16 cellular contexts compared by ENCODE assay signal in the genomic region with DNA sequence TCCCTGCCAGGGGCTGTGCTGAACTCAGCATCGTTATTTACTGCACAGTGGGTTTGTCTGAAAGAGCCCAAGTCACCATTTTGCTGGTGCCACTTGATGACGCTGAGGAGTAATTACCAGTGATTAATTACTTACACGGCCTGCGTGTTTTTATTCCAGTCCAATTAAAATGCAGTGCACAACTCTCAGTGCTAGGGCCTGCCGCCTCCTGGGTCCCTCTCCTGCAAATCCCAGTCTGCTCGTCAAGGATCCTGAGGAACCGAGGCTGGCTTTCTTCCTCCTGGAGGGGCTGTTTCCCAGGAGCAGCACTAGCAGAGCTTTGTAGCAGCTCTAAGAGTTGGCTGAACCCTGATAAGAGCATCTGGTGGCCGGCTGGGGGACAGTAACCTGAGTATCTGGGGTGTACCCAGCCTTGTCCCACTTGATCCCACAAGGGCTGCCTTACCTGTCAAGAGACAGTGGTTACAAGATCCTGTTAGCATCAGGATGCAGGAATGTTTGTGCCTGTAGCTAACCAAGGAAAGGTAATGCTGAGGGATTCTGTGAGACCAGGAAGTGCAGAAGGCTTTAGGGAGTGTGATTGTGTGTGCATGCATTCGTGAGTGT.
"Had no signal": no experiment of that assay in that cellular context is flagged by ENCODE, and none has a peak within 500 bp of the region (broad histone marks: within the 10 kb centered on the region; RNA-seq: fewer than 3 reads in every experiment).

No MANE protein-coding gene starts in this region.

- DNase-seq: activated CD4-positive, alpha-beta memory T cell treated with anti-CD3 and anti-CD28 coated beads for 36 hours; activated CD4-positive, alpha-beta T cell treated with anti-CD3 and anti-CD28 coated beads for 1 hour; activated effector memory CD4-positive, alpha-beta T cell treated with Interleukin-2 at 50 U/mL for 16 hours; activated naive CD4-positive, alpha-beta T cell treated with anti-CD3 and anti-CD28 coated beads, Interleukin-2, amount 50 U/mL, for 16 hours; activated T-cell treated with anti-CD3 and anti-CD28 coated beads, Interleukin-2, amount 50 U/mL, for 4 hours; central memory CD4-positive, alpha-beta T cell; esophagus squamous epithelium; left lung; mammary epithelial cell; naive thymus-derived CD4-positive, alpha-beta T cell; stimulated activated CD4-positive, alpha-beta T cell treated with anti-CD3 and anti-CD28 coated beads, Interleukin-1b, Interleukin-23, amount 100 ng/mL, for 48 hours had no signal

- H3K27me3 ChIP-seq: adrenal gland, esophagus squamous epithelium, hepatocyte, left lung, stomach had no signal

- H3K4me3 Mint-ChIP-seq: activated CD4-positive, alpha-beta memory T cell treated with anti-CD3 and anti-CD28 coated beads for 36 hours; activated T-cell treated with anti-CD3 and anti-CD28 coated beads, Interleukin-2, amount 50 U/mL, for 4 hours; naive thymus-derived CD4-positive, alpha-beta T cell had no signal

- H3K27ac ChIP-seq: coronary artery, esophagus squamous epithelium, hepatocyte, left lung, stomach had no signal

- H3K9me3 ChIP-seq: adrenal gland, esophagus squamous epithelium, left lung, mucosa of descending colon, stomach had no signal

- H3K9me3 Mint-ChIP-seq: activated CD4-positive, alpha-beta memory T cell treated with anti-CD3 and anti-CD28 coated beads for 36 hours; activated T-cell treated with anti-CD3 and anti-CD28 coated beads, Interleukin-2, amount 50 U/mL, for 4 hours; naive thymus-derived CD4-positive, alpha-beta T cell had no signal

- H3K4me3 ChIP-seq: adrenal gland, coronary artery, esophagus squamous epithelium, hepatocyte, left lung, mucosa of descending colon, stomach had no signal

- H2AFZ ChIP-seq: hepatocyte had no signal

- H3K4me1 ChIP-seq: left lung had no signal

- H3K4me2 ChIP-seq: hepatocyte had no signal

- ATAC-seq: activated T-cell treated with anti-CD3 and anti-CD28 coated beads, Interleukin-2, amount 50 U/mL, for 4 hours; naive thymus-derived CD4-positive, alpha-beta T cell had no signal

- H3K27ac Mint-ChIP-seq: activated CD4-positive, alpha-beta memory T cell treated with anti-CD3 and anti-CD28 coated beads for 36 hours; naive thymus-derived CD4-positive, alpha-beta T cell had no signal

- H3K27me3 Mint-ChIP-seq: activated CD4-positive, alpha-beta memory T cell treated with anti-CD3 and anti-CD28 coated beads for 36 hours; naive thymus-derived CD4-positive, alpha-beta T cell had no signal
